8 cellular contexts compared by ENCODE assay signal in the genomic region with DNA sequence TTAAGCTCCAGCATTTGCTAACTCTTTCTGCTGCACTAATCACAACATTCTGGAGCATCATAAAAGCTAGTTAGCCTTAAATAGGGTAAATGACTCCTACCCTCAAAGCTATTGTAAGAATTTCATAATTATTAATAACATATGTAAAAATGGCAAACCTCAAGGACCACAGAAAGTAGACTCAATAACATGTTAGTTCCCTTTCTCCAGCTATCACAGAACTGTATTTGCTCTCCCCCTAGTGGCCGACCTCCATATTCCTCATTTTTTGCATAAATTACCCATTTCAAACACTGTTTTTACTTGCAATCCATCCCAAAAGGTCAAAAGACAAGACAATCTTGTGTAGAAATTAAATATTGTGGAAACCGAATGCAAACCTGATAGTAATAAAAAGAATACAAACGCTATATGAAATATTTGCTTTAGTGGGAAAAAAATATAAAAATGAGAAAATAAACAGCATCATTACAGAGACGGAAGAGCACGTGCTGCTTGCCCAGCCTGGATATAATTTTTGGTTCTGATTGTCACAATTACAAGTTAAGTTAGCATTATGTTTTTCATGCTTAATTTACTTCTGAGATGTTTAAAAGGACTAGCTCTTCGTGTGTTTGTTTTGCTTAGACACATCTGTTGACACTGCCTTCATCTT.
DNase-seq lines count a peak whose midpoint lies in the region; ATAC-seq and TF ChIP-seq lines count a peak whose summit lies in the region.

No MANE protein-coding gene starts in this region.

- TF ChIP-seq CTCF in Caco-2 (IDR thresholded peaks at IDR 0.05; ENCODE audit: insufficient read depth in 1 of 2, low read depth in 1 of 2, low read length in 1 of 2, severe bottlenecking in 1 of 2, unreplicated experiment in 1 of 2), result peak; percentile 89

- H3K4me1 Mint-ChIP-seq in Caco-2 (ENCODE audit: low read depth, unreplicated experiment), result no peaks in the 10 kb centered on the region
- H3K4me1 Mint-ChIP-seq in activated naive CD8-positive, alpha-beta T cell treated with anti-CD3 and anti-CD28 coated beads for 36 hours, result no peaks in the 10 kb centered on the region
- no peaks in the 10 kb centered on the region for H3K4me1 Mint-ChIP-seq in T-helper 17 cell

- intact Hi-C loops in Caco-2 (cut with micrococcal nuclease; ENCODE audit: unreplicated experiment), result loop anchor here (2.0 to 5.0 kb wide), 2 partner anchors 63 to 95 kb away; no protein-coding TSS in a partner anchor

- POLR2A ChIA-PET in Caco-2 (lab: Charles Lee), result no interaction called here

- H3K36me3 Mint-ChIP-seq in Caco-2 (ENCODE audit: insufficient read depth, unreplicated experiment) (no peaks in the 10 kb centered on the region), T-helper 17 cell (ENCODE audit: low read depth) (no peaks in the 10 kb centered on the region)
- no peaks in the 10 kb centered on the region for H3K36me3 Mint-ChIP-seq in activated naive CD8-positive, alpha-beta T cell treated with anti-CD3 and anti-CD28 coated beads for 36 hours

- DNase-seq in Caco-2 (peak in 1 of 2 experiments; percentile 73), NCI-H2029 treated with DMSO at 0.1 percent for 48 hours (lab: John Stamatoyannopoulos, UW) (peak; percentile 2), inferior parietal cortex (ENCODE audit: extremely low spot score) (peak; percentile 72), T-helper 17 cell (no peak)
- peak; percentile 1 for DNase-seq in activated naive CD8-positive, alpha-beta T cell treated with anti-CD3 and anti-CD28 coated beads for 36 hours
- no peak for DNase-seq in stimulated activated CD4-positive, alpha-beta T cell treated with anti-CD3 and anti-CD28 coated beads, Interleukin-12 subunit alpha, Interleukin-12 subunit beta, amount 100 ng/mL, for 4 hours

- H3K27ac Mint-ChIP-seq in Caco-2 (ENCODE audit: unreplicated experiment), result no peak overlapping the region
- no peak overlapping the region for H3K27ac Mint-ChIP-seq in activated naive CD8-positive, alpha-beta T cell treated with anti-CD3 and anti-CD28 coated beads for 36 hours
- no peak overlapping the region for H3K27ac Mint-ChIP-seq in T-helper 17 cell

- H3K9me3 ChIP-seq in Caco-2 (no peaks in the 10 kb centered on the region), T-helper 17 cell (ENCODE audit: control insufficient read depth, low read length, poor library complexity, severe bottlenecking) (no peaks in the 10 kb centered on the region)

- ATAC-seq in GM18909 (IDR thresholded peaks at IDR 0.05; ENCODE audit: poor library complexity, unreplicated experiment) (peak; percentile 92), HG03060 (IDR thresholded peaks at IDR 0.05; ENCODE audit: low read depth, unreplicated experiment) (peak; percentile 96), T-helper 17 cell (no peak)

- no peaks in the 10 kb centered on the region for H3K27me3 ChIP-seq in Caco-2 (replicated peaks; ENCODE audit: control insufficient read depth, insufficient read depth, low read length)

- H3K4me3 Mint-ChIP-seq in Caco-2 (ENCODE audit: unreplicated experiment) (no peak overlapping the region), T-helper 17 cell (no peak overlapping the region)
- no peak overlapping the region for H3K4me3 Mint-ChIP-seq in activated naive CD8-positive, alpha-beta T cell treated with anti-CD3 and anti-CD28 coated beads for 36 hours

- no peaks in the 10 kb centered on the region for H3K36me3 ChIP-seq in Caco-2 (ENCODE audit: control insufficient read depth, insufficient read depth, low read length)

- BruUV-seq in Caco-2 (replicated peaks; lab: Mats Ljungman, UMichigan), result no TSS peak

- no peaks in the 10 kb centered on the region for H3K4me1 ChIP-seq in Caco-2

- H3K27me3 Mint-ChIP-seq in Caco-2 (ENCODE audit: insufficient read depth, unreplicated experiment) (no peaks in the 10 kb centered on the region), T-helper 17 cell (no peaks in the 10 kb centered on the region)
- H3K27me3 Mint-ChIP-seq in activated naive CD8-positive, alpha-beta T cell treated with anti-CD3 and anti-CD28 coated beads for 36 hours, result no peaks in the 10 kb centered on the region

- H3K9me3 Mint-ChIP-seq in Caco-2 (ENCODE audit: unreplicated experiment), result no peaks in the 10 kb centered on the region
- no peaks in the 10 kb centered on the region for H3K9me3 Mint-ChIP-seq in activated naive CD8-positive, alpha-beta T cell treated with anti-CD3 and anti-CD28 coated beads for 36 hours

- CTCF ChIA-PET in Caco-2 (lab: Charles Lee), result interaction anchor here (0.6 kb wide), 1 partner anchor 32 kb away, joined by 3 read pairs; no protein-coding TSS in a partner anchor

- no peak overlapping the region for H3K4me3 ChIP-seq in Caco-2 (ENCODE audit: low read depth, low read length)

Comparison
In these comparisons a context has a peak if more than half of its experiments do, and no peak if none do; other contexts are left out.
1. DNase-seq: peak in NCI-H2029 treated with DMSO at 0.1 percent for 48 hours (single experiment), activated naive CD8-positive, alpha-beta T cell treated with anti-CD3 and anti-CD28 coated beads for 36 hours (single experiment) and inferior parietal cortex (single experiment); none in T-helper 17 cell (0 of 3) and stimulated activated CD4-positive, alpha-beta T cell treated with anti-CD3 and anti-CD28 coated beads, Interleukin-12 subunit alpha, Interleukin-12 subunit beta, amount 100 ng/mL, for 4 hours (single experiment).